In the genomic region with DNA sequence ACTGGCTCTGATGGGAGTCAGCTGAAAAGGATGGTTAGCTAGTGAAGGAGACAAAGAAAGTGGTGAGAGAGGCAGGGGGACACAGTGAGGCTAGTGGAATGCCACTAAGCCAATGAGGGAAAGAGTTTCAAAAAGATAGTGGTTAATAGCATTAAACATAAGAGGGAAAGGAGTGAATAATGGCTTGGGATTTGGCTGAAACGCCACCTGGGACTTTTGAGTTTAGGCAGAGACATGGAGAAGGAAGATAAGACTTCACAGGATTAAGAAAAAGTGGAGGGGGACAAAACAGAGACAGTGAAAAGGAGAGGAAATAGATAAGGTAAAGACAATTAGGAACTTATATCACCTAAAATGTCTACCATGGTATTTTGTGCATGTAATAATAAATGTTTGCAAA, we compare ENCODE assay signal across 23 cellular contexts. TPM values are rescaled to one million over a fixed set of nuclear protein-coding genes. Genes with fewer than 3 reads are reported as not detected.
A peak's percentile ranks its signal among the peaks of the same experiment; 100 is the strongest.
DNase-seq lines count a peak whose midpoint lies in the region; ATAC-seq lines count a peak whose summit lies in the region.
"Had no signal": no experiment of that assay in that cellular context is flagged by ENCODE, and none has a peak within 500 bp of the region (broad histone marks: within the 10 kb centered on the region; RNA-seq: fewer than 3 reads in every experiment).

No MANE protein-coding gene starts in this region.

- DNase-seq in T-helper 2 cell treated with Interferon-gamma antibody and Interleukin-4, amounts not matched to agents 5 μg/mL and 100 μg/mL, for 36 hours (ENCODE audit: low spot score) = no peak
- DNase-seq in T-helper 2 cell (no peak), SK-N-DZ (ENCODE audit: low spot score) (peak; percentile 92), NCI-H446 treated with DMSO at 0.1 percent for 48 hours (lab: John Stamatoyannopoulos, UW) (no peak), glomerular visceral epithelial cell (ENCODE audit: extremely low spot score) (no peak), activated gamma-delta T cell treated with Interleukin-2 at 50 U/mL for 16 hours (no peak)
- DNase-seq in CD8-positive, alpha-beta memory T cell = no peak
- no peak for DNase-seq in central memory CD8-positive, alpha-beta T cell (ENCODE audit: low spot score in 2 of 2)
- DNase-seq: anterior cingulate cortex; cerebellar nuclear complex; effector CD4-positive, alpha-beta T cell; KG1; NCI-H1092; NCI-H510A treated with DMSO at 0.1 percent for 48 hours; SIG-M5; stimulated activated CD4-positive, alpha-beta T cell treated with anti-CD3 and anti-CD28 coated beads, Interleukin-4, amount 100 ng/mL, for 1 hour; T1000 had no signal

- H3K27me3 Mint-ChIP-seq in T-helper 2 cell treated with Interferon-gamma antibody and Interleukin-4, amounts not matched to agents 5 μg/mL and 100 μg/mL, for 36 hours (ENCODE audit: low read depth) = no peaks in the 10 kb centered on the region
- peaks cover 0 to 2% of the 10 kb centered on the region in 2 donors for H3K27me3 Mint-ChIP-seq in CD8-positive, alpha-beta memory T cell
- H3K27me3 Mint-ChIP-seq in central memory CD8-positive, alpha-beta T cell = no peaks in the 10 kb centered on the region

- H3K27ac Mint-ChIP-seq in T-helper 2 cell treated with Interferon-gamma antibody and Interleukin-4, amounts not matched to agents 5 μg/mL and 100 μg/mL, for 36 hours = peak overlapping the region; percentile 68
- peak overlapping the region; percentile 71 to 96 (median 82) for H3K27ac Mint-ChIP-seq in CD8-positive, alpha-beta memory T cell
- H3K27ac Mint-ChIP-seq in central memory CD8-positive, alpha-beta T cell (ENCODE audit: low read depth) = peak overlapping the region; percentile 69

- H3K9me3 ChIP-seq in CD8-positive, alpha-beta memory T cell (ENCODE audit: low read length) = no peaks in the 10 kb centered on the region
- H3K9me3 ChIP-seq: esophagus muscularis mucosa, vagina had no signal

- peaks cover 75% of the 10 kb centered on the region for H3K4me1 ChIP-seq in CD8-positive, alpha-beta memory T cell (ENCODE audit: insufficient read depth, low read length)
- H3K4me1 ChIP-seq: esophagus muscularis mucosa, vagina had no signal

- H3K36me3 ChIP-seq in CD8-positive, alpha-beta memory T cell (ENCODE audit: insufficient read depth, low read length) = no peaks in the 10 kb centered on the region
- H3K36me3 ChIP-seq: esophagus muscularis mucosa, vagina had no signal

- peaks cover 78% of the 10 kb centered on the region for H3K36me3 Mint-ChIP-seq in T-helper 2 cell treated with Interferon-gamma antibody and Interleukin-4, amounts not matched to agents 5 μg/mL and 100 μg/mL, for 36 hours (ENCODE audit: low read depth)
- peaks cover 15 to 81% (median 29%) of the 10 kb centered on the region in 3 donors for H3K36me3 Mint-ChIP-seq in CD8-positive, alpha-beta memory T cell
- peaks cover 49% of the 10 kb centered on the region for H3K36me3 Mint-ChIP-seq in central memory CD8-positive, alpha-beta T cell (ENCODE audit: insufficient read depth)

- H3K27ac ChIP-seq in CD8-positive, alpha-beta memory T cell (ENCODE audit: low read depth, low read length) = no peak overlapping the region
- H3K27ac ChIP-seq: esophagus muscularis mucosa, skin epidermis, vagina had no signal

- H3K4me3 Mint-ChIP-seq in T-helper 2 cell treated with Interferon-gamma antibody and Interleukin-4, amounts not matched to agents 5 μg/mL and 100 μg/mL, for 36 hours = peak overlapping the region; percentile 49
- H3K4me3 Mint-ChIP-seq in CD8-positive, alpha-beta memory T cell = peak overlapping the region; percentile 60 to 93 (median 70)
- peak overlapping the region; percentile 78 for H3K4me3 Mint-ChIP-seq in central memory CD8-positive, alpha-beta T cell

- no peaks in the 10 kb centered on the region for H3K9me3 Mint-ChIP-seq in T-helper 2 cell treated with Interferon-gamma antibody and Interleukin-4, amounts not matched to agents 5 μg/mL and 100 μg/mL, for 36 hours
- no peaks in the 10 kb centered on the region for H3K9me3 Mint-ChIP-seq in CD8-positive, alpha-beta memory T cell
- no peaks in the 10 kb centered on the region for H3K9me3 Mint-ChIP-seq in central memory CD8-positive, alpha-beta T cell

- H3K27me3 ChIP-seq in CD8-positive, alpha-beta memory T cell (ENCODE audit: insufficient read depth, low read length, poor library complexity, severe bottlenecking) = no peaks in the 10 kb centered on the region
- H3K27me3 ChIP-seq: esophagus muscularis mucosa, vagina had no signal

- ATAC-seq in central memory CD8-positive, alpha-beta T cell (replicated peaks; ENCODE audit: extremely low read depth, poor library complexity, severe bottlenecking) = no peak
- ATAC-seq: activated CD4-positive, CD25-positive, alpha-beta regulatory T cell treated with anti-CD3 and anti-CD28 coated beads, Interleukin-2, amount 50 U/mL, for 24 hours had no signal

- H3K4me1 Mint-ChIP-seq in T-helper 2 cell treated with Interferon-gamma antibody and Interleukin-4, amounts not matched to agents 5 μg/mL and 100 μg/mL, for 36 hours (ENCODE audit: low read depth) = peaks cover 73% of the 10 kb centered on the region
- H3K4me1 Mint-ChIP-seq in CD8-positive, alpha-beta memory T cell = peaks cover 80 to 94% (median 91%) of the 10 kb centered on the region in 3 donors
- H3K4me1 Mint-ChIP-seq in central memory CD8-positive, alpha-beta T cell = peaks cover 75% of the 10 kb centered on the region

- POLR2A ChIA-PET in CD8-positive, alpha-beta memory T cell (lab: Charles Lee) = interaction anchor here (1.3 kb wide), 1 partner anchor 35 kb away, joined by 3 read pairs; no protein-coding TSS in a partner anchor

- peak overlapping the region; percentile 10 for H3K4me3 ChIP-seq in CD8-positive, alpha-beta memory T cell (ENCODE audit: low read length)
- H3K4me3 ChIP-seq: esophagus muscularis mucosa, skin epidermis, vagina had no signal

- CTCF ChIA-PET in CD8-positive, alpha-beta memory T cell (lab: Charles Lee) = interaction anchor here (0.9 to 1.3 kb wide), 2 partner anchors 28 to 96 kb away, joined by 3 to 5 read pairs; no protein-coding TSS in a partner anchor

RNA-seq across cellular contexts. Expression of a gene that starts 6.9 kb away (rescaled TPM):
- total RNA-seq in CD8-positive, alpha-beta memory T cell = 10 to 100 TPM; 64.1 to 66.4 TPM
- polyA plus RNA-seq in CD8-positive, alpha-beta memory T cell = 61.1 TPM
- polyA plus RNA-seq in SK-N-DZ (2014; cell fraction: cytosol; rRNA removed) = not detected in 2 replicates
- not detected in 2 replicates for polyA plus RNA-seq in SK-N-DZ (2014; cell fraction: nucleus; rRNA removed)
- total RNA-seq: H4 had no signal
- polyA plus RNA-seq: BJ had no signal
